In the genomic region with DNA sequence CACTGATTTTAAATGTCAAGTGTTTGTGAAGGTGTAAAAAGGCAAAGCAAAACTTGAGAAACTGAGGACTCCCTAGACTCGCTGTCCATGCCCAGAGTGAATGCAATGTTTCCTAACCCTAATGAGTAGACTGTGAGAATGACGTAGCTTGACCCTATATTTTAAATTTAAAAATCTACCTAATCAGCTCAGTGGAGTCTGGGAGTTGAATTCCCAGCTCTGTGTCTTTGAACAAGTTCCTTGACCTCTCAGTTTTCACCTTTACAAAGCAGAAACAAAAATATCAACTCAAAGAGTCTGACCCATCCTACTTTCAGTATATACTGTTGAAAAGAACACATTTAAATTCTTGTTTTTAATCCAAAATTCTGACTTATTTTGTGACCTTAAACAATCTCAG, we compare ENCODE assay signal across 12 cellular contexts. TPM values are rescaled to one million over a fixed set of nuclear protein-coding genes. Genes with fewer than 3 reads are reported as not detected.
"Had no signal": no experiment of that assay in that cellular context is flagged by ENCODE, and none has a peak within 500 bp of the region (broad histone marks: within the 10 kb centered on the region; RNA-seq: fewer than 3 reads in every experiment).

No MANE protein-coding gene starts in this region.

- H3K27ac ChIP-seq: GM23248, HL-60 had no signal

- H3K9ac ChIP-seq: GM23248 had no signal

- H3K9me3 ChIP-seq: HAP-1 had no signal

- H2AFZ ChIP-seq: GM23248 had no signal

- FAIRE-seq: K562 had no signal

- DNase-seq: GM23248, GOT3, H7, HFFc6, IMR-90, KG1 had no signal

- H3K4me3 ChIP-seq: GM23248, HAP-1, K562 had no signal

- ATAC-seq: HCT116, K562 had no signal

- H3K36me3 ChIP-seq: HAP-1 had no signal

- H3K4me1 ChIP-seq: HAP-1 had no signal

RNA-seq across cellular contexts. Expression of gene FGA, which starts 2.3 kb away (rescaled TPM):
- total RNA-seq: GM23248, H4, H7, HFFc6, HT1080, IMR-90 had no signal
- polyA plus RNA-seq: GM23248, IMR-90 had no signal

RNA-seq across cellular contexts. Expression of gene FGG, which starts 24.3 kb away (rescaled TPM):
- total RNA-seq: GM23248, H4, H7, HFFc6, IMR-90 had no signal
- polyA plus RNA-seq: GM23248, IMR-90 had no signal

RNA-seq across cellular contexts. Expression of gene FGB, which starts 25.4 kb away (rescaled TPM):
- total RNA-seq: GM23248, H7, HFFc6, HT1080, IMR-90 had no signal
- polyA plus RNA-seq: GM23248, IMR-90 had no signal
